9 cellular contexts compared by ENCODE assay signal in the genomic region with DNA sequence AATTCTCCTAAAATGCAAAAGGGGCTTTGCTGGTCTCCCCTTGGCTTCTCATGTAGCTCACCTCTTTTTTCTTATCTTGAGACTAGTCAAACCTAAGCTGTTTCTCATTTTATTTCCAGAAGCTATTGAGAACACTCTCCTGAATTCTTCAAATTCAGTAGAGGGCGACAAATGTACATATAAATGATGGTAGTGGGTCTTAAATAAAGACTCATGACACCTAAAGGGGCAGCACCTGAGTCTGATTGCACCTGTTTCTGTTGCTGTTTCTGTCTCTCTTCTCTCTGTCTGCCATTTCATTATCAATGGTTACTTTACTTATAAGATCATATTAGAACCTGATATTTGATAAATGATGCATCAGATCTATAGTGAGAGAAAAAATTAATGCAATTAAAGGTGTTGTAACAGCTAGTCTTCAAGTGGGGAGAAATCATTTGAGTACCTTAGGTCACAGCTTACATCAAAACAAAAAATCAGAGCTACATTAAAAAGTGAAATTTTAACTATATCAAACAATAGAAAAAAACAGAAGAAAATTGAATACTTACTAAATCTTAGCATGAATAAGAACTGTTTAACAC. TPM values are rescaled to one million over a fixed set of nuclear protein-coding genes. Genes with fewer than 3 reads are reported as not detected.
A peak's percentile ranks its signal among the peaks of the same experiment; 100 is the strongest.
DNase-seq lines count a peak whose midpoint lies in the region; ATAC-seq and TF ChIP-seq lines count a peak whose summit lies in the region.
"Had no signal": no experiment of that assay in that cellular context is flagged by ENCODE, and none has a peak within 500 bp of the region (broad histone marks: within the 10 kb centered on the region; RNA-seq: fewer than 3 reads in every experiment).

No MANE protein-coding gene starts in this region.

- no peaks in the 10 kb centered on the region for H3K36me3 ChIP-seq in uterus

- TF ChIP-seq CTCF in activated B cell treated with CpG ODN at 0.5 μM for 24 hours (IDR thresholded peaks at IDR 0.05) (no peak), uterus (IDR thresholded peaks at IDR 0.05) (peak in 3 of 4 experiments; percentile 32 to 52 (median 35))

- H3K27ac Mint-ChIP-seq in activated B cell treated with CpG ODN at 0.5 μM for 24 hours, result peak overlapping the region; percentile 41

- H3K27ac ChIP-seq in uterus, result no peak overlapping the region

- no peaks in the 10 kb centered on the region for H3K4me1 ChIP-seq in uterus

- peaks cover 10% of the 10 kb centered on the region for H3K27me3 Mint-ChIP-seq in activated B cell treated with CpG ODN at 0.5 μM for 24 hours

- no peaks in the 10 kb centered on the region for H3K9me3 Mint-ChIP-seq in activated B cell treated with CpG ODN at 0.5 μM for 24 hours

- peak; percentile 72 for ATAC-seq in GM21526 (IDR thresholded peaks at IDR 0.05; ENCODE audit: low FRiP score, unreplicated experiment)
- peak; percentile 79 for ATAC-seq in activated B cell treated with CpG ODN at 0.5 μM for 24 hours (ENCODE audit: low read depth)
- ATAC-seq in GM19324 (IDR thresholded peaks at IDR 0.05; ENCODE audit: low FRiP score, unreplicated experiment), result no peak

- H3K27me3 ChIP-seq in uterus, result no peaks in the 10 kb centered on the region

- POLR2A ChIA-PET in activated B cell treated with CpG ODN at 0.5 μM for 24 hours (lab: Charles Lee), result interaction anchor here (0.7 to 1.4 kb wide), 10 partner anchors 59 to 316 kb away, joined by 3 to 12 read pairs (median 5); no protein-coding TSS in a partner anchor

- TF ChIP-seq POLR2A in uterus (IDR thresholded peaks at IDR 0.05), result no peak

- CTCF ChIA-PET in activated B cell treated with CpG ODN at 0.5 μM for 24 hours (lab: Charles Lee), result interaction anchor here (0.6 to 4.5 kb wide), 41 partner anchors 11 to 830 kb away, joined by 3 to 116 read pairs (median 4); a partner anchor contains a TSS

- no peak overlapping the region for H3K4me3 Mint-ChIP-seq in activated B cell treated with CpG ODN at 0.5 μM for 24 hours

- peak; percentile 35 for DNase-seq in DMS79 treated with DMSO at 0.1 percent for 48 hours (lab: John Stamatoyannopoulos, UW)
- peak; percentile 52 for DNase-seq in NCI-H1092 treated with DMSO at 0.1 percent for 48 hours (lab: John Stamatoyannopoulos, UW)
- no peak for DNase-seq in activated B cell treated with CpG ODN at 0.5 μM for 24 hours
- DNase-seq in iris pigment epithelial cell (ENCODE audit: low read depth), result peak; percentile 47
- no peak for DNase-seq in uterus
- no peak for DNase-seq in NCI-H187 treated with DMSO at 0.1 percent for 48 hours (lab: John Stamatoyannopoulos, UW)

- H3K4me3 ChIP-seq in uterus, result no peak overlapping the region

- intact Hi-C loops in activated B cell treated with CpG ODN at 0.5 μM for 24 hours (cut with micrococcal nuclease) (loop anchor here (1.0 to 5.0 kb wide), 7 partner anchors 81 to 863 kb away; a partner anchor contains a TSS), uterus (cut with DNase I; ENCODE audit: low total_unique reads) (no loop called here)

- H3K36me3 Mint-ChIP-seq in activated B cell treated with CpG ODN at 0.5 μM for 24 hours (ENCODE audit: low read depth), result no peaks in the 10 kb centered on the region

- H3K4me1 Mint-ChIP-seq in activated B cell treated with CpG ODN at 0.5 μM for 24 hours, result peaks cover 13% of the 10 kb centered on the region

- H3K9me3 ChIP-seq in uterus, result no peaks in the 10 kb centered on the region

RNA-seq across cellular contexts. Expression of a gene that starts 7.0 kb away (rescaled TPM):
- total RNA-seq in activated B cell treated with CpG ODN at 0.5 μM for 24 hours (not detected in 2 replicates), uterus (not detected)
- total RNA-seq: T-helper 2 cell treated with Interferon-gamma antibody and Interleukin-4, amounts not matched to agents 100 ng/mL and 5 ng/mL, for 36 hours had no signal

RNA-seq across cellular contexts. Expression of a gene that starts 43.2 kb away (rescaled TPM):
- total RNA-seq in activated B cell treated with CpG ODN at 0.5 μM for 24 hours (28.8 and 29.9 TPM in 2 replicates), uterus (10 to 100 TPM in 3 of 4 donors, 1 to 10 TPM in 1; 2.8 to 43.8 (median 26.6) TPM)

Comparison
In these comparisons a context has a peak if more than half of its experiments do, and no peak if none do; other contexts are left out.
1. DNase-seq: peak in DMS79 treated with DMSO at 0.1 percent for 48 hours (single experiment), NCI-H1092 treated with DMSO at 0.1 percent for 48 hours (single experiment) and iris pigment epithelial cell (single experiment); none in activated B cell treated with CpG ODN at 0.5 μM for 24 hours (single experiment), uterus (0 of 2) and NCI-H187 treated with DMSO at 0.1 percent for 48 hours (single experiment).